In the genomic region with DNA sequence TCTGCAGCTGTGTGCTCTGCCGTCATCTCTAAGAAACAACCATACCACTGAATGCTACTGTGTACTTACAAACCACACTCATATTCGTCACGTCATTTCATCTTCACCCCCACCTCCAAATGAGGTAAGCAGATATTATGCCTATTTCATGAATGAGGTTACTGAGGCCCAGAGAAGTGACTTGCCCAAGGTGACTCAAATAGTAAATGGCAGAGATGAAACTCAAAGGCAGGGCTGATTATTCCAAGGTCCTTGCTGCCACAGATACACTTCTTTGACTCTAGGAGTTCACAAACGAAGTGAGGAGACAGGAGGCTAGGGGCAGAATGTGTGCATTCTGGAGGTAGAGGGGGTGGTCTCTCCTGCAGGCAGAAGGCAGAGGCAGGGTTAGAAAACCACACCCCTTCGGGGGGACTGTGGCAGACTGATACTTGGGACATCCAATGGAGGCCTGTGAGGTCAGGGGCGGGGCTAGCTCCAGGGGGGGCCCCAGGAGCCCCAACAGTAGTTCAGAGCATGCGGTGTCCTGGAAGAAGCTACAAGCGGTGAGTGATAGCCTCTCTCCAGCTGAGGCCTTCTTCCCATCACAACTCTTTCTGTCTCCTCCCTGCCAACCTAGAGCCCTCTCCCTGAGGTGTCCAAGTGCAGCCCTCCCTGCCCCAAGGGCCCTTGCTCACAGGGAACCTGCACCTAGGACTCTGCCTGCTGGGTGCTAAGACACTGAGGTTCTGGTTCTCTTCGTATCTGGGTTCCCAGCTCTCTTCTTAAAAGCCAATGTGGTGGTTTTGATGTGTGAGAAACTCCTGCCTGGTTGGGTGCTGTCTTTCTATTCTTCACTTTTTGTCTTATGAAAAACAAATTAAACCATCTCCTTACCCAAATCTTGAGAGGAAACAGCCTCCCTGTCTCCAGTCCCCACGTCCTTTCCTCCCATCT, we compare ENCODE assay signal across 12 cellular contexts. TPM values are rescaled to one million over a fixed set of nuclear protein-coding genes. Genes with fewer than 3 reads are reported as not detected.
A peak's percentile ranks its signal among the peaks of the same experiment; 100 is the strongest.
DNase-seq lines count a peak whose midpoint lies in the region; ATAC-seq lines count a peak whose summit lies in the region.
"Had no signal": no experiment of that assay in that cellular context is flagged by ENCODE, and none has a peak within 500 bp of the region (broad histone marks: within the 10 kb centered on the region; RNA-seq: fewer than 3 reads in every experiment).

No MANE protein-coding gene starts in this region.

- H3K27ac Mint-ChIP-seq in CD4-positive, CD25-positive, alpha-beta regulatory T cell, result peak overlapping the region; percentile 95 to 98 (median 95)

- 100% methylated on average over 2 of the region's 10 CpGs; no CpG with 5 or more reads in 1 of the 2 donors for WGBS in neuronal stem cell (ENCODE audit: extremely low coverage in 2 of 2, insufficient read length in 2 of 2, insufficient replicate concordance in 1 of 2), 2 donors

- no peak overlapping the region for H4K8ac ChIP-seq in neuronal stem cell (ENCODE audit: low read depth, low read length)

- ATAC-seq in CD4-positive, CD25-positive, alpha-beta regulatory T cell (ENCODE audit: low read depth in 2 of 2), result peak; percentile 32 to 33
- ATAC-seq in HG02610 (IDR thresholded peaks at IDR 0.05; ENCODE audit: unreplicated experiment) (peak; percentile 19), GM18907 (IDR thresholded peaks at IDR 0.05; ENCODE audit: unreplicated experiment) (no peak), GM19455 (IDR thresholded peaks at IDR 0.05; ENCODE audit: unreplicated experiment) (no peak)
- ATAC-seq: left lobe of liver had no signal

- H3K4me1 Mint-ChIP-seq in CD4-positive, CD25-positive, alpha-beta regulatory T cell, result peaks cover 20 to 68% (median 48%) of the 10 kb centered on the region in 4 donors

- H3K9me3 Mint-ChIP-seq in CD4-positive, CD25-positive, alpha-beta regulatory T cell, result no peaks in the 10 kb centered on the region

- no peak overlapping the region for H2AFZ ChIP-seq in neuronal stem cell (ENCODE audit: low read length)

- H3K4me3 Mint-ChIP-seq in CD4-positive, CD25-positive, alpha-beta regulatory T cell, result peak overlapping the region; percentile 85 to 93 (median 88)

- H2AK5ac ChIP-seq in neuronal stem cell (ENCODE audit: low read depth, low read length), result peak overlapping the region; percentile 7

- H2BK120ac ChIP-seq in neuronal stem cell (ENCODE audit: low read depth, low read length), result no peak overlapping the region

- no peak overlapping the region for H3K9ac ChIP-seq in neuronal stem cell (ENCODE audit: low read depth, low read length, poor library complexity)

- H3K9me3 ChIP-seq in CD4-positive, CD25-positive, alpha-beta regulatory T cell (ENCODE audit: control insufficient read depth in 2 of 2, low read length in 2 of 2), result no peaks in the 10 kb centered on the region
- no peaks in the 10 kb centered on the region for H3K9me3 ChIP-seq in neuronal stem cell (replicated peaks in 1 of 2; ENCODE audit: control insufficient read depth in 2 of 2, insufficient read depth in 1 of 2, low read depth in 1 of 2, low read length in 2 of 2)
- H3K9me3 ChIP-seq: MG63, SJCRH30 had no signal

- H3K36me3 Mint-ChIP-seq in CD4-positive, CD25-positive, alpha-beta regulatory T cell, result no peaks in the 10 kb centered on the region

- H3K4me2 ChIP-seq in neuronal stem cell (ENCODE audit: insufficient read depth, low read length, poor library complexity, severe bottlenecking), result no peak overlapping the region

- H3K27ac ChIP-seq in CD4-positive, CD25-positive, alpha-beta regulatory T cell (ENCODE audit: insufficient read depth, low read length, poor library complexity, severe bottlenecking), result peak overlapping the region; percentile 95
- no peak overlapping the region for H3K27ac ChIP-seq in neuronal stem cell (replicated peaks; ENCODE audit: low read length)
- H3K27ac ChIP-seq: SJCRH30 had no signal

- H2BK12ac ChIP-seq in neuronal stem cell (ENCODE audit: low read length), result no peak overlapping the region

- no peak overlapping the region for H3K23ac ChIP-seq in neuronal stem cell (ENCODE audit: low read depth, low read length, poor library complexity)

- H3K18ac ChIP-seq in neuronal stem cell (ENCODE audit: low read length), result no peak overlapping the region

- H4K91ac ChIP-seq in neuronal stem cell (ENCODE audit: low read depth, low read length, poor library complexity), result no peak overlapping the region

- H3K27me3 ChIP-seq in CD4-positive, CD25-positive, alpha-beta regulatory T cell (ENCODE audit: control insufficient read depth, insufficient read depth, low read length), result no peaks in the 10 kb centered on the region
- peaks cover 0 to 5% (median 0%) of the 10 kb centered on the region in 3 experiments for H3K27me3 ChIP-seq in neuronal stem cell (ENCODE audit: control insufficient read depth in 3 of 3, insufficient read depth in 3 of 3, low read depth in 1 of 3, low read length in 3 of 3)
- H3K27me3 ChIP-seq: MG63, SJCRH30 had no signal

- H3K4me3 ChIP-seq in CD4-positive, CD25-positive, alpha-beta regulatory T cell (ENCODE audit: low read depth, low read length), result peak overlapping the region; percentile 69
- no peak overlapping the region for H3K4me3 ChIP-seq in neuronal stem cell (ENCODE audit: low read length in 2 of 2)
- H3K4me3 ChIP-seq: MG63, SJCRH30 had no signal

- H3K27me3 Mint-ChIP-seq in CD4-positive, CD25-positive, alpha-beta regulatory T cell, result no peaks in the 10 kb centered on the region

- no peak overlapping the region for H2BK15ac ChIP-seq in neuronal stem cell (ENCODE audit: low read length)

- peaks cover 6% of the 10 kb centered on the region for H3K79me1 ChIP-seq in neuronal stem cell (ENCODE audit: low read depth, low read length)

- no peak overlapping the region for H2BK5ac ChIP-seq in neuronal stem cell (ENCODE audit: low read length)

- no peaks in the 10 kb centered on the region for H3K36me3 ChIP-seq in CD4-positive, CD25-positive, alpha-beta regulatory T cell (ENCODE audit: control insufficient read depth, insufficient read depth, low read length)
- H3K36me3 ChIP-seq in neuronal stem cell (replicated peaks in 1 of 2; ENCODE audit: control insufficient read depth in 2 of 2, insufficient read depth in 2 of 2, low read length in 2 of 2), result no peaks in the 10 kb centered on the region
- H3K36me3 ChIP-seq: MG63, SJCRH30 had no signal

- peaks cover 68% of the 10 kb centered on the region for H3K4me1 ChIP-seq in CD4-positive, CD25-positive, alpha-beta regulatory T cell (ENCODE audit: control insufficient read depth, insufficient read depth, low read length, poor library complexity, severe bottlenecking)
- H3K4me1 ChIP-seq in neuronal stem cell (ENCODE audit: control insufficient read depth in 2 of 2, insufficient read depth in 1 of 2, low read depth in 1 of 2, low read length in 2 of 2), result peaks cover 11 to 15% of the 10 kb centered on the region in 2 donors

- no peak overlapping the region for H3K4ac ChIP-seq in neuronal stem cell (ENCODE audit: low read length)

- DNase-seq in CD4-positive, CD25-positive, alpha-beta regulatory T cell, result peak; percentile 62 to 91 (median 81)
- peak; percentile 59 for DNase-seq in activated T-cell treated with anti-CD3 and anti-CD28 coated beads, Interleukin-2, amount 50 U/mL, for 1 hour
- DNase-seq in neuronal stem cell (ENCODE audit: low spot score) (no peak), cortex of kidney (lab: John Stamatoyannopoulos, UW) (no peak), ureter (ENCODE audit: low spot score) (no peak)
- DNase-seq: MG63, SJCRH30 had no signal

- no peak overlapping the region for H3K14ac ChIP-seq in neuronal stem cell (ENCODE audit: low read length)

RNA-seq across cellular contexts. Expression of a gene that starts 4.6 kb away (rescaled TPM):
- 73.0 TPM for total RNA-seq in CD4-positive, CD25-positive, alpha-beta regulatory T cell
- 1 to 10 TPM in 1 of 4 donors, under 1 TPM in 3; 0.45 to 1.1 (median 0.68) TPM for polyA plus RNA-seq in CD4-positive, CD25-positive, alpha-beta regulatory T cell
- 11.4 TPM for polyA plus RNA-seq in neuronal stem cell (2013, experiment 1 of 2)
- polyA plus RNA-seq in neuronal stem cell (2013, experiment 2 of 2), result 11.1 TPM
- 43.7 TPM for total RNA-seq in ureter

RNA-seq across cellular contexts. Expression of a gene that starts 8.8 kb away (rescaled TPM):
- 42.0 TPM for total RNA-seq in CD4-positive, CD25-positive, alpha-beta regulatory T cell
- polyA plus RNA-seq in CD4-positive, CD25-positive, alpha-beta regulatory T cell, result 1 to 10 TPM; 3.1 to 5.3 (median 4.6) TPM
- not detected for polyA plus RNA-seq in neuronal stem cell (2013, experiment 1 of 2)
- not detected for polyA plus RNA-seq in neuronal stem cell (2013, experiment 2 of 2)
- not detected for total RNA-seq in ureter
- total RNA-seq: fibroblast of lung, SJCRH30 had no signal
- polyA plus RNA-seq: fibroblast of lung had no signal

RNA-seq across cellular contexts. Expression of a gene that starts 29.1 kb away (rescaled TPM):
- total RNA-seq in CD4-positive, CD25-positive, alpha-beta regulatory T cell, result 80.5 TPM
- polyA plus RNA-seq in CD4-positive, CD25-positive, alpha-beta regulatory T cell, result 100 to 1,000 TPM; 109 to 151 (median 125) TPM
- 9.7 TPM for polyA plus RNA-seq in neuronal stem cell (2013, experiment 1 of 2)
- 9.4 TPM for polyA plus RNA-seq in neuronal stem cell (2013, experiment 2 of 2)
- 14.7 TPM for total RNA-seq in ureter

RNA-seq across cellular contexts. Expression of a gene that starts 32.0 kb away (rescaled TPM):
- 70.8 TPM for total RNA-seq in CD4-positive, CD25-positive, alpha-beta regulatory T cell
- 10 to 100 TPM; 48.4 to 66.5 (median 58.5) TPM for polyA plus RNA-seq in CD4-positive, CD25-positive, alpha-beta regulatory T cell
- 13.5 TPM for polyA plus RNA-seq in neuronal stem cell (2013, experiment 1 of 2)
- polyA plus RNA-seq in neuronal stem cell (2013, experiment 2 of 2), result 14.3 TPM
- 32.9 TPM for total RNA-seq in ureter

RNA-seq across cellular contexts. Expression of a gene that starts 32.3 kb away (rescaled TPM):
- 21.1 TPM for total RNA-seq in CD4-positive, CD25-positive, alpha-beta regulatory T cell
- 10 to 100 TPM; 66.1 to 99.6 (median 72.9) TPM for polyA plus RNA-seq in CD4-positive, CD25-positive, alpha-beta regulatory T cell
- polyA plus RNA-seq in neuronal stem cell (2013, experiment 1 of 2), result 84.6 TPM
- 82.8 TPM for polyA plus RNA-seq in neuronal stem cell (2013, experiment 2 of 2)
- total RNA-seq in ureter, result 81.1 TPM

Comparison
In these comparisons a context has a peak if more than half of its experiments do, and no peak if none do; other contexts are left out.
1. ATAC-seq: peak in CD4-positive, CD25-positive, alpha-beta regulatory T cell (2 of 2) and HG02610 (single experiment); none in GM18907 (single experiment) and GM19455 (single experiment).
2. DNase-seq: peak in CD4-positive, CD25-positive, alpha-beta regulatory T cell (3 of 3) and activated T-cell treated with anti-CD3 and anti-CD28 coated beads, Interleukin-2, amount 50 U/mL, for 1 hour (single experiment); none in neuronal stem cell (single experiment), cortex of kidney (single experiment) and ureter (single experiment).
3. RNA of a gene that starts 8.8 kb away (total RNA-seq): 42.0 TPM in CD4-positive, CD25-positive, alpha-beta regulatory T cell (single experiment); not detected in ureter (single experiment); every median in the first group is over 10 times any median in the second.